1 cellular context compared by ENCODE assay signal in genomic region chr2:10344105-10345066, GRCh38.
TF ChIP-seq lines count a peak whose summit lies in the region.

No MANE protein-coding gene starts in this region.

TF ChIP-seq in H1, 55 proteins besides CTCF, POLR2A, EP300 and RAD21:
- no peak for TF ChIP-seq SAP30 (IDR thresholded peaks at IDR 0.05; ENCODE audit: insufficient read depth, insufficient replicate concordance, low read length)
- TF ChIP-seq BRCA1 (IDR thresholded peaks at IDR 0.05; ENCODE audit: low read depth, low read length): no peak
- no peak for TF ChIP-seq RBBP5 (IDR thresholded peaks at IDR 0.05; ENCODE audit: borderline replicate concordance, low read depth, low read length)
- TF ChIP-seq, protein P1, sequence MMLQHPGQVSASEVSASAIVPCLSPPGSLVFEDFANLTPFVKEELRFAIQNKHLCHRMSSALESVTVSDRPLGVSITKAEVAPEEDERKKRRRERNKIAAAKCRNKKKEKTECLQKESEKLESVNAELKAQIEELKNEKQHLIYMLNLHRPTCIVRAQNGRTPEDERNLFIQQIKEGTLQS (IDR thresholded peaks at IDR 0.05; ENCODE audit: insufficient read depth, low read depth, low read length): no peak
- no peak for TF ChIP-seq FOSL1 (IDR thresholded peaks at IDR 0.05; ENCODE audit: insufficient read depth, low read depth, low read length)
- no peak for TF ChIP-seq KDM5A (IDR thresholded peaks at IDR 0.05; ENCODE audit: low read length)
- no peak for TF ChIP-seq SRF (IDR thresholded peaks at IDR 0.05; ENCODE audit: low read depth, low read length)
- TF ChIP-seq HDAC6 (IDR thresholded peaks at IDR 0.05; ENCODE audit: low read depth, low read length): no peak
- TF ChIP-seq ATF2 (IDR thresholded peaks at IDR 0.05; ENCODE audit: low read length): no peak
- no peak for TF ChIP-seq HDAC2 (IDR thresholded peaks at IDR 0.05; ENCODE audit: borderline replicate concordance in 1 of 2, low read depth in 2 of 2, low read length in 2 of 2)
- TF ChIP-seq GTF2F1 (IDR thresholded peaks at IDR 0.05; ENCODE audit: borderline replicate concordance, low read depth, low read length): no peak
- TF ChIP-seq RFX5 (IDR thresholded peaks at IDR 0.05; ENCODE audit: borderline replicate concordance, low read depth, low read length): no peak
